Comparison of ENCODE assay signal across 17 cellular contexts in the genomic region with DNA sequence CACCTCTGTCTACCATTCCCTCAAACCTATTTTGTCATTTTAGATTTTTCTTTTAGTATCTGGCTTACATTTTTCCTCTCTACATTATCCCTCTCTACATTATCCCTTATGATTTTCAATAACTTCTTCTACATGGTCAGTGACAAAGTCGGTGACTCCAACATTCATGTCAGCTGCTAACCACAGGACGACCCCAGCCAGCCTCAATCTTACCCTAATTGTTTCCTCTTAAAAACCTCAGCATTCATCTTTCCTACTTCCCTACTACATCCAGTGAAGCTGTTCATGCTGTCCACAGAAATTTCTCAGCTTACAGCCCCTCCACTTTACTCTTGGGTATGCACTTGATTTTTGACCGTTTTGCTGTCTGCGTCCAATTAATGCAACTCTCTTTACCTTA. TPM values are rescaled to one million over a fixed set of nuclear protein-coding genes. Genes with fewer than 3 reads are reported as not detected.
DNase-seq lines count a peak whose midpoint lies in the region; FAIRE-seq and TF ChIP-seq lines count a peak whose summit lies in the region.
"Had no signal": no experiment of that assay in that cellular context is flagged by ENCODE, and none has a peak within 500 bp of the region (broad histone marks: within the 10 kb centered on the region; RNA-seq: fewer than 3 reads in every experiment).

No MANE protein-coding gene starts in this region.

- CTCF ChIA-PET in A673 (lab: Charles Lee): no interaction called here

- H3K4me1 Mint-ChIP-seq in astrocyte (ENCODE audit: low read depth, unreplicated experiment): peaks cover 40% of the 10 kb centered on the region
- H3K4me1 Mint-ChIP-seq: CD4-positive, alpha-beta memory T cell had no signal

- no peaks in the 10 kb centered on the region for H3K27me3 ChIP-seq in astrocyte (ENCODE audit: insufficient read depth, low read length)
- H3K27me3 ChIP-seq in tibial artery: no peaks in the 10 kb centered on the region
- H3K27me3 ChIP-seq in A673 (replicated peaks; ENCODE audit: insufficient read depth, low read depth, low read length, poor library complexity): no peaks in the 10 kb centered on the region

- intact Hi-C loops in tibial artery (cut with DNase I; ENCODE audit: low total_unique reads): loop anchor here (10.0 kb wide), 1 partner anchor 47 kb away; no protein-coding TSS in a partner anchor
- intact Hi-C loops in A673 (cut with micrococcal nuclease; ENCODE audit: unreplicated experiment): no loop called here

- POLR2A ChIA-PET in A673 (lab: Charles Lee; ENCODE audit: low non-redundant PET): no interaction called here

- no peak for TF ChIP-seq CTCF in astrocyte (IDR thresholded peaks at IDR 0.05; ENCODE audit: insufficient read depth, low read depth, low read length)
- no peak for TF ChIP-seq CTCF in tibial artery (IDR thresholded peaks at IDR 0.05)
- no peak for TF ChIP-seq CTCF in A673 (conservative IDR thresholded peaks at IDR 0.05; ENCODE audit: low read depth, low read length)

- peaks cover 1% of the 10 kb centered on the region for H3K9me3 Mint-ChIP-seq in astrocyte (ENCODE audit: unreplicated experiment)
- H3K9me3 Mint-ChIP-seq: CD4-positive, alpha-beta memory T cell had no signal

- peak overlapping the region; percentile 30 for H3K4me3 Mint-ChIP-seq in astrocyte (ENCODE audit: unreplicated experiment)

- H3K36me3 Mint-ChIP-seq in astrocyte (ENCODE audit: low read depth, unreplicated experiment): peaks cover 8% of the 10 kb centered on the region

- H3K27ac Mint-ChIP-seq in astrocyte (ENCODE audit: unreplicated experiment): peak overlapping the region; percentile 27

- H2AFZ ChIP-seq in astrocyte (ENCODE audit: low read depth, low read length): no peak overlapping the region
- H2AFZ ChIP-seq: PC-9 had no signal

- no peak overlapping the region for H3K4me3 ChIP-seq in astrocyte (ENCODE audit: insufficient read depth, low read depth, low read length)
- peak overlapping the region; percentile 28 to 34 for H3K4me3 ChIP-seq in tibial artery
- H3K4me3 ChIP-seq in A673 (ENCODE audit: low read depth, low read length, poor library complexity, severe bottlenecking): no peak overlapping the region
- H3K4me3 ChIP-seq: HAP-1, PC-9 had no signal

- no peaks in the 10 kb centered on the region for H3K9me3 ChIP-seq in astrocyte (ENCODE audit: insufficient read depth, low read depth, low read length)
- H3K9me3 ChIP-seq in tibial artery: no peaks in the 10 kb centered on the region
- no peaks in the 10 kb centered on the region for H3K9me3 ChIP-seq in A673 (ENCODE audit: low read depth, low read length, poor library complexity, severe bottlenecking)
- H3K9me3 ChIP-seq: HAP-1 had no signal

- H3K4me2 ChIP-seq in astrocyte (ENCODE audit: low read length): peak overlapping the region; percentile 64
- H3K4me2 ChIP-seq: PC-9 had no signal

- H3K27ac ChIP-seq in astrocyte (ENCODE audit: low read depth, low read length): no peak overlapping the region
- peak overlapping the region; percentile 97 to 98 for H3K27ac ChIP-seq in tibial artery
- no peak overlapping the region for H3K27ac ChIP-seq in A673 (ENCODE audit: low read depth, low read length, poor library complexity, severe bottlenecking)
- H3K27ac ChIP-seq: 22Rv1, PC-9 had no signal

- H3K27me3 Mint-ChIP-seq in astrocyte (ENCODE audit: low read depth, unreplicated experiment): no peaks in the 10 kb centered on the region

- peaks cover 78% of the 10 kb centered on the region for H4K20me1 ChIP-seq in astrocyte (ENCODE audit: insufficient read depth, low read length)

- peaks cover 13% of the 10 kb centered on the region for H3K36me3 ChIP-seq in astrocyte (ENCODE audit: insufficient read depth, low read length)
- peaks cover 0 to 8% (median 0%) of the 10 kb centered on the region in 3 donors for H3K36me3 ChIP-seq in tibial artery
- peaks cover 21% of the 10 kb centered on the region for H3K36me3 ChIP-seq in A673 (ENCODE audit: insufficient read depth, low read length, poor library complexity, severe bottlenecking)

- FAIRE-seq in astrocyte (lab: Jason Lieb, UNC): no peak
- FAIRE-seq: GM19239 had no signal

- H3K4me1 ChIP-seq in astrocyte (ENCODE audit: insufficient read depth, low read length) (peaks cover 34% of the 10 kb centered on the region), tibial artery (peaks cover 0 to 93% (median 33%) of the 10 kb centered on the region in 4 donors), A673 (ENCODE audit: insufficient read depth, low read length, poor library complexity, severe bottlenecking) (peaks cover 7% of the 10 kb centered on the region)

- H3K79me2 ChIP-seq in astrocyte (ENCODE audit: insufficient read depth, low read length): peaks cover 98% of the 10 kb centered on the region

- H3K9ac ChIP-seq in astrocyte (ENCODE audit: low read length): peak overlapping the region; percentile 10

- DNase-seq in NOMO-1 treated with dmso at 0.1 percent for 144 hours (lab: John Stamatoyannopoulos, UW; ENCODE audit: unreplicated experiment): peak; percentile 15
- DNase-seq in NOMO-1 (lab: John Stamatoyannopoulos, UW; ENCODE audit: unreplicated experiment in 2 of 2): no peak
- no peak for DNase-seq in astrocyte (ENCODE audit: low read depth)
- DNase-seq in myocyte (ENCODE audit: low read depth): peak; percentile 17
- DNase-seq in tibial artery: no peak
- no peak for DNase-seq in NCI-H1417 (lab: John Stamatoyannopoulos, UW)
- no peak for DNase-seq in amniotic stem cell (lab: John Stamatoyannopoulos, UW)
- no peak for DNase-seq in A673 (ENCODE audit: low spot score)
- DNase-seq: CD4-positive, alpha-beta memory T cell; Karpas-422; NCI-H1930; NCI-H2171 treated with DMSO at 0.1 percent for 48 hours; NCI-H446 treated with DMSO at 0.1 percent for 48 hours; PC-9 had no signal

- BruUV-seq in A673 (replicated peaks; lab: Mats Ljungman, UMichigan): no TSS peak

RNA-seq across cellular contexts. Expression of a gene that starts 8.3 kb away (rescaled TPM):
- total RNA-seq in astrocyte (125 and 150 TPM in 2 replicates), myocyte (10.7 and 17.9 TPM in 2 replicates), A673 (2021) (129 and 167 TPM in 2 replicates)
- polyA plus RNA-seq in myocyte (2012): 10.7 TPM

Comparison
In these comparisons a context has a peak if more than half of its experiments do, and no peak if none do; other contexts are left out.
1. DNase-seq: peak in NOMO-1 treated with dmso at 0.1 percent for 144 hours (single experiment) and myocyte (single experiment); none in NOMO-1 (0 of 2), astrocyte (single experiment), tibial artery (0 of 2), NCI-H1417 (0 of 3), amniotic stem cell (single experiment) and A673 (single experiment).
2. H3K27ac ChIP-seq: peak in tibial artery (2 of 2); none in astrocyte (single experiment) and A673 (single experiment).
3. H3K4me3 ChIP-seq: peak in tibial artery (2 of 2); none in astrocyte (single experiment) and A673 (single experiment).